19 cellular contexts compared by ENCODE assay signal in genomic region chr6:72968704-72969103, GRCh38.
DNase-seq lines count a peak whose midpoint lies in the region; ATAC-seq and TF ChIP-seq lines count a peak whose summit lies in the region.
"Had no signal": no experiment of that assay in that cellular context is flagged by ENCODE, and none has a peak within 500 bp of the region (broad histone marks: within the 10 kb centered on the region; RNA-seq: fewer than 3 reads in every experiment).

No MANE protein-coding gene starts in this region.

- no peaks in the 10 kb centered on the region for H3K9me3 Mint-ChIP-seq in chondrocyte (ENCODE audit: low read depth)
- H3K9me3 Mint-ChIP-seq: activated naive CD4-positive, alpha-beta T cell treated with anti-CD3 and anti-CD28 coated beads, Interleukin-2, amount 10 ng/mL, durations not matched to agents 7 days and 5 days had no signal

- DNase-seq in ACHN (peak; percentile 70), HS-5 (ENCODE audit: low read depth) (peak; percentile 58), RPMI7951 (ENCODE audit: low read depth) (peak; percentile 23), foreskin keratinocyte (peak; percentile 90 to 95), NCI-H128 (lab: John Stamatoyannopoulos, UW; ENCODE audit: unreplicated experiment) (no peak), chondrocyte (ENCODE audit: low spot score) (no peak)
- DNase-seq: activated CD4-positive, alpha-beta T cell treated with anti-CD3 and anti-CD28 coated beads for 1 hour; activated CD8-positive, alpha-beta memory T cell treated with anti-CD3 and anti-CD28 coated beads, Interleukin-2, amount 50 U/mL, for 48 hours; activated naive CD4-positive, alpha-beta T cell treated with anti-CD3 and anti-CD28 coated beads, Interleukin-2, amount 10 ng/mL, durations not matched to agents 7 days and 5 days; AML-193; central memory CD4-positive, alpha-beta T cell; left colon; posterior cingulate gyrus; stimulated activated CD4-positive, alpha-beta T cell treated with anti-CD3 and anti-CD28 coated beads, Interleukin-12 subunit alpha, Interleukin-12 subunit beta, amount 100 ng/mL, for 4 hours; T-helper 1 cell had no signal

- H3K36me3 Mint-ChIP-seq in chondrocyte (ENCODE audit: low read depth): no peaks in the 10 kb centered on the region
- H3K36me3 Mint-ChIP-seq: activated naive CD4-positive, alpha-beta T cell treated with anti-CD3 and anti-CD28 coated beads, Interleukin-2, amount 10 ng/mL, durations not matched to agents 7 days and 5 days had no signal

- in situ Hi-C loops in ACHN (cut with HindIII; ENCODE audit: low pct_ligation_motif_present, low pct_unique_long_range_greater_than_20kb, low sequenced_read_pairs): no loop called here

- peak overlapping the region; percentile 69 for H3K27ac ChIP-seq in foreskin keratinocyte
- H3K27ac ChIP-seq: HL-60 had no signal

- H3K4me3 Mint-ChIP-seq in chondrocyte (ENCODE audit: unreplicated experiment): no peak overlapping the region
- H3K4me3 Mint-ChIP-seq: activated naive CD4-positive, alpha-beta T cell treated with anti-CD3 and anti-CD28 coated beads, Interleukin-2, amount 10 ng/mL, durations not matched to agents 7 days and 5 days had no signal

- H3K4me1 Mint-ChIP-seq in chondrocyte (ENCODE audit: low read depth): peaks cover 5% of the 10 kb centered on the region
- H3K4me1 Mint-ChIP-seq: activated naive CD4-positive, alpha-beta T cell treated with anti-CD3 and anti-CD28 coated beads, Interleukin-2, amount 10 ng/mL, durations not matched to agents 7 days and 5 days had no signal

- ATAC-seq in foreskin keratinocyte (peak; percentile 99), GM19397 (IDR thresholded peaks at IDR 0.05; ENCODE audit: unreplicated experiment) (no peak), HG03175 (IDR thresholded peaks at IDR 0.05; ENCODE audit: unreplicated experiment) (no peak)
- ATAC-seq: left colon had no signal

- H3K27me3 Mint-ChIP-seq in chondrocyte (ENCODE audit: low read depth): no peaks in the 10 kb centered on the region
- H3K27me3 Mint-ChIP-seq: activated naive CD4-positive, alpha-beta T cell treated with anti-CD3 and anti-CD28 coated beads, Interleukin-2, amount 10 ng/mL, durations not matched to agents 7 days and 5 days had no signal

- H3K4me1 ChIP-seq in foreskin keratinocyte: peaks cover 15% of the 10 kb centered on the region
- H3K4me1 ChIP-seq: HAP-1 had no signal

- H3K27ac Mint-ChIP-seq in chondrocyte (ENCODE audit: unreplicated experiment): no peak overlapping the region
- H3K27ac Mint-ChIP-seq: activated naive CD4-positive, alpha-beta T cell treated with anti-CD3 and anti-CD28 coated beads, Interleukin-2, amount 10 ng/mL, durations not matched to agents 7 days and 5 days had no signal

- TF ChIP-seq CTCF in foreskin keratinocyte (conservative IDR thresholded peaks at IDR 0.05): no peak
- TF ChIP-seq CTCF in chondrocyte (IDR thresholded peaks at IDR 0.05): no peak

- no peaks in the 10 kb centered on the region for H3K27me3 ChIP-seq in foreskin keratinocyte

Comparison
In these comparisons a context has a peak if more than half of its experiments do, and no peak if none do; other contexts are left out.
1. DNase-seq: peak in ACHN (single experiment), HS-5 (single experiment), RPMI7951 (single experiment) and foreskin keratinocyte (2 of 2); none in NCI-H128 (single experiment) and chondrocyte (single experiment).